ENCODE assay signal across 35 cellular contexts in the genomic region with DNA sequence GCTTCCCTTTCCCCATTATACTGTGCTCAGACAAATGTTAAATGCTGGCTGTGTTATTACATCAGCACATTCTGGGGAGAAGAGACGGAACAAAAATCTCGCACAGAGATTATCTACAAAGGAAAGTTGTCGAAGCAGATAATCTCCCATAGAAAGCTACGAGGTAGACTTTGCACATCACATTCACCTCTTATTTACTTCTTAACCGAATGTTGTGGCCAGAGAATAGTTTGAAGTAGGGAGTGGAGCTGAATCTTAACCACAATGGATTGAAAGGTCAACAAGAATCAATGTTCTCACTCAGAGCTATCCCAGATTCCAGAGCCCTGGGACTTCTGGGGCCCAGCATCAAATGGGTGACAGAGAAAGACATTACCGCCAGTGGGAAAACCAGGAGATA. TPM values are rescaled to one million over a fixed set of nuclear protein-coding genes. Genes with fewer than 3 reads are reported as not detected.
"Had no signal": no experiment of that assay in that cellular context is flagged by ENCODE, and none has a peak within 500 bp of the region (broad histone marks: within the 10 kb centered on the region; RNA-seq: fewer than 3 reads in every experiment).

No MANE protein-coding gene starts in this region.

- H3K9me3 Mint-ChIP-seq: naive thymus-derived CD8-positive, alpha-beta T cell; natural killer cell treated with Interleukin-12 subunit alpha and Interleukin-12 subunit beta and Interleukin-15 and Interleukin-18, amount 100 ng/mL, for 72 hours; nephron progenitor cell; neural progenitor cell; type B pancreatic cell had no signal

- DNase-seq: naive thymus-derived CD8-positive, alpha-beta T cell; nephron progenitor cell; occipital lobe; ovary; posterior cingulate gyrus; psoas muscle; right cardiac atrium; spleen; stimulated activated CD4-positive, alpha-beta T cell treated with anti-CD3 and anti-CD28 coated beads, Interleukin-12 subunit alpha, Interleukin-12 subunit beta, amount 100 ng/mL, for 4 hours; stimulated activated CD4-positive, alpha-beta T cell treated with anti-CD3 and anti-CD28 coated beads, Interleukin-1b, Interleukin-23, amount 100 ng/mL, for 48 hours; stimulated activated CD4-positive, alpha-beta T cell treated with anti-CD3 and anti-CD28 coated beads, Interleukin-4, amount 100 ng/mL, for 1 hour; stimulated activated CD4-positive, alpha-beta T cell treated with anti-CD3 and anti-CD28 coated beads, Interleukin-4, amount 100 ng/mL, for 4 hours; stimulated activated CD8-positive, alpha-beta memory T cell treated with anti-CD3 and anti-CD28 coated beads, Interleukin-4, amount 100 ng/mL, for 48 hours; stimulated activated naive CD4-positive, alpha-beta T cell; stimulated activated naive CD8-positive, alpha-beta T cell treated with anti-CD3 and anti-CD28 coated beads, Interleukin-15, amount 100 ng/mL, for 72 hours; stimulated activated naive CD8-positive, alpha-beta T cell treated with anti-CD3 and anti-CD28 coated beads, Interleukin-15, Interleukin-2, amounts not matched to agents 100 U/mL and 50 U/mL, for 24 hours; substantia nigra; testis; tibial artery; transverse colon; upper lobe of right lung; uterus had no signal

- H3K36me3 ChIP-seq: neural progenitor cell, ovary, spleen, suprapubic skin, tibial artery, transverse colon, upper lobe of right lung, uterus had no signal

- H3K4me3 ChIP-seq: neural progenitor cell, ovary, psoas muscle, skin epidermis, smooth muscle cell, spleen, suprapubic skin, testis, tibial artery, transverse colon, upper lobe of right lung, uterus had no signal

- H3K4me1 Mint-ChIP-seq: naive thymus-derived CD8-positive, alpha-beta T cell; stimulated activated memory B cell treated with anti-CD40 and anti-IgM and Interleukin-4, amounts not matched to agents 10 μg/mL and 1 μg/mL and 100 μg/mL, for 72 hours; stimulated activated naive CD8-positive, alpha-beta T cell treated with anti-CD3 and anti-CD28 coated beads, Interleukin-15, amount 100 ng/mL, for 72 hours had no signal

- H3K4me1 ChIP-seq: neural progenitor cell, parathyroid adenoma, psoas muscle, spleen, suprapubic skin, testis, tibial artery, transverse colon, upper lobe of right lung, uterus had no signal

- ATAC-seq: naive thymus-derived CD8-positive, alpha-beta T cell; natural killer cell treated with Interleukin-12 subunit alpha and Interleukin-12 subunit beta and Interleukin-15 and Interleukin-18, amount 100 ng/mL, for 72 hours; psoas muscle; right cardiac atrium; sciatic nerve; stimulated activated memory B cell treated with anti-CD40 and anti-IgM and Interleukin-4, amounts not matched to agents 10 μg/mL and 1 μg/mL and 100 μg/mL, for 72 hours; stimulated activated naive CD8-positive, alpha-beta T cell treated with anti-CD3 and anti-CD28 coated beads, Interleukin-15, amount 100 ng/mL, for 72 hours; stimulated activated naive CD8-positive, alpha-beta T cell treated with anti-CD3 and anti-CD28 coated beads, Interleukin-15, Interleukin-2, amounts not matched to agents 100 U/mL and 50 U/mL, for 24 hours; upper lobe of right lung had no signal

- H3K27me3 Mint-ChIP-seq: naive thymus-derived CD8-positive, alpha-beta T cell; stimulated activated memory B cell treated with anti-CD40 and anti-IgM and Interleukin-4, amounts not matched to agents 10 μg/mL and 1 μg/mL and 100 μg/mL, for 72 hours had no signal

- H3K36me3 Mint-ChIP-seq: natural killer cell treated with Interleukin-12 subunit alpha and Interleukin-12 subunit beta and Interleukin-15 and Interleukin-18, amount 100 ng/mL, for 72 hours; neural progenitor cell; stimulated activated memory B cell treated with anti-CD40 and anti-IgM and Interleukin-4, amounts not matched to agents 10 μg/mL and 1 μg/mL and 100 μg/mL, for 72 hours; type B pancreatic cell had no signal

- H3K27me3 ChIP-seq: neural progenitor cell, ovary, spleen, suprapubic skin, testis, tibial artery, transverse colon, upper lobe of right lung, uterus had no signal

- H3K4me3 Mint-ChIP-seq: naive thymus-derived CD8-positive, alpha-beta T cell; natural killer cell treated with Interleukin-12 subunit alpha and Interleukin-12 subunit beta and Interleukin-15 and Interleukin-18, amount 100 ng/mL, for 72 hours; nephron progenitor cell; neural progenitor cell; stimulated activated memory B cell treated with anti-CD40 and anti-IgM and Interleukin-4, amounts not matched to agents 10 μg/mL and 1 μg/mL and 100 μg/mL, for 72 hours; stimulated activated naive CD8-positive, alpha-beta T cell treated with anti-CD3 and anti-CD28 coated beads, Interleukin-15, amount 100 ng/mL, for 72 hours; type B pancreatic cell had no signal

- H3K9me3 ChIP-seq: ovary, psoas muscle, spleen, suprapubic skin, testis, tibial artery, transverse colon, upper lobe of right lung, uterus had no signal

- H3K27ac Mint-ChIP-seq: natural killer cell treated with Interleukin-12 subunit alpha and Interleukin-12 subunit beta and Interleukin-15 and Interleukin-18, amount 100 ng/mL, for 72 hours; nephron progenitor cell; neural progenitor cell; progenitor cell of endocrine pancreas; stimulated activated memory B cell treated with anti-CD40 and anti-IgM and Interleukin-4, amounts not matched to agents 10 μg/mL and 1 μg/mL and 100 μg/mL, for 72 hours; stimulated activated naive CD8-positive, alpha-beta T cell treated with anti-CD3 and anti-CD28 coated beads, Interleukin-15, amount 100 ng/mL, for 72 hours; type B pancreatic cell had no signal

RNA-seq across cellular contexts. Expression of a gene that starts 31.6 kb away (rescaled TPM):
- total RNA-seq: natural killer cell treated with Interleukin-12 subunit alpha and Interleukin-12 subunit beta and Interleukin-15 and Interleukin-18, amount 100 ng/mL, for 72 hours; sciatic nerve; smooth muscle cell; upper lobe of right lung had no signal

RNA-seq across cellular contexts. Expression of a gene that starts 59.9 kb away (rescaled TPM):
- total RNA-seq: naive thymus-derived CD8-positive, alpha-beta T cell; natural killer cell treated with Interleukin-12 subunit alpha and Interleukin-12 subunit beta and Interleukin-15 and Interleukin-18, amount 100 ng/mL, for 72 hours; osteoblast; renal cortical epithelial cell; right cardiac atrium; sciatic nerve; smooth muscle cell; spleen; suprapubic skin; transverse colon; upper lobe of right lung; urinary bladder; uterus had no signal
